In the genomic region with DNA sequence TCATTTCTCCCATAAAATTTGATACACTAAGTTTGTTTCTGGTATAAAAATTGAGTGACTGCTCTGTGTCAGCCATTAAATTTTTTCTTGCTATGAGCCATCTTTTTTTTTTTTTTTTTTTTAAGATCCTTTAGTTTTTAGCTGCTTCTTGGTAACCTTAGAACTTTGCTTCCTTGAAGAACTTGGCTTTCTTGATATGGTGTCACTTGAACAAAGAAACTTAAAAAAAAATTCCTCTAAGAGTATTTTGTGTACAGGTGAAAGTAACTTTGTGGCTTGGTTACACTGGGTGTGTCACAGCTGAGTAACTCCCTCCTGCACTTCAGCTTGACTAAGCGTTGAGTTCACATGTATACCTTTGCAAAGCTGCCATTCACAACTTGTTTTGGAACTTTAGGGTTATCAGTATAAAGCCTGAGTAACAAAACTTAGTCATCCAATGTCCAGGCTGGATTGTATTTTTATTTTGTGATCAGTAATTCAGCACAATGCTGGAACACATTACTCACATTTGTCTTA, we compare ENCODE assay signal across 1 cellular context.
TF ChIP-seq lines count a peak whose summit lies in the region.

No MANE protein-coding gene starts in this region.

TF ChIP-seq in K562, 482 proteins besides CTCF, POLR2A, EP300 and RAD21 (continued from another document and continues in another):
- TF ChIP-seq, protein P1, sequence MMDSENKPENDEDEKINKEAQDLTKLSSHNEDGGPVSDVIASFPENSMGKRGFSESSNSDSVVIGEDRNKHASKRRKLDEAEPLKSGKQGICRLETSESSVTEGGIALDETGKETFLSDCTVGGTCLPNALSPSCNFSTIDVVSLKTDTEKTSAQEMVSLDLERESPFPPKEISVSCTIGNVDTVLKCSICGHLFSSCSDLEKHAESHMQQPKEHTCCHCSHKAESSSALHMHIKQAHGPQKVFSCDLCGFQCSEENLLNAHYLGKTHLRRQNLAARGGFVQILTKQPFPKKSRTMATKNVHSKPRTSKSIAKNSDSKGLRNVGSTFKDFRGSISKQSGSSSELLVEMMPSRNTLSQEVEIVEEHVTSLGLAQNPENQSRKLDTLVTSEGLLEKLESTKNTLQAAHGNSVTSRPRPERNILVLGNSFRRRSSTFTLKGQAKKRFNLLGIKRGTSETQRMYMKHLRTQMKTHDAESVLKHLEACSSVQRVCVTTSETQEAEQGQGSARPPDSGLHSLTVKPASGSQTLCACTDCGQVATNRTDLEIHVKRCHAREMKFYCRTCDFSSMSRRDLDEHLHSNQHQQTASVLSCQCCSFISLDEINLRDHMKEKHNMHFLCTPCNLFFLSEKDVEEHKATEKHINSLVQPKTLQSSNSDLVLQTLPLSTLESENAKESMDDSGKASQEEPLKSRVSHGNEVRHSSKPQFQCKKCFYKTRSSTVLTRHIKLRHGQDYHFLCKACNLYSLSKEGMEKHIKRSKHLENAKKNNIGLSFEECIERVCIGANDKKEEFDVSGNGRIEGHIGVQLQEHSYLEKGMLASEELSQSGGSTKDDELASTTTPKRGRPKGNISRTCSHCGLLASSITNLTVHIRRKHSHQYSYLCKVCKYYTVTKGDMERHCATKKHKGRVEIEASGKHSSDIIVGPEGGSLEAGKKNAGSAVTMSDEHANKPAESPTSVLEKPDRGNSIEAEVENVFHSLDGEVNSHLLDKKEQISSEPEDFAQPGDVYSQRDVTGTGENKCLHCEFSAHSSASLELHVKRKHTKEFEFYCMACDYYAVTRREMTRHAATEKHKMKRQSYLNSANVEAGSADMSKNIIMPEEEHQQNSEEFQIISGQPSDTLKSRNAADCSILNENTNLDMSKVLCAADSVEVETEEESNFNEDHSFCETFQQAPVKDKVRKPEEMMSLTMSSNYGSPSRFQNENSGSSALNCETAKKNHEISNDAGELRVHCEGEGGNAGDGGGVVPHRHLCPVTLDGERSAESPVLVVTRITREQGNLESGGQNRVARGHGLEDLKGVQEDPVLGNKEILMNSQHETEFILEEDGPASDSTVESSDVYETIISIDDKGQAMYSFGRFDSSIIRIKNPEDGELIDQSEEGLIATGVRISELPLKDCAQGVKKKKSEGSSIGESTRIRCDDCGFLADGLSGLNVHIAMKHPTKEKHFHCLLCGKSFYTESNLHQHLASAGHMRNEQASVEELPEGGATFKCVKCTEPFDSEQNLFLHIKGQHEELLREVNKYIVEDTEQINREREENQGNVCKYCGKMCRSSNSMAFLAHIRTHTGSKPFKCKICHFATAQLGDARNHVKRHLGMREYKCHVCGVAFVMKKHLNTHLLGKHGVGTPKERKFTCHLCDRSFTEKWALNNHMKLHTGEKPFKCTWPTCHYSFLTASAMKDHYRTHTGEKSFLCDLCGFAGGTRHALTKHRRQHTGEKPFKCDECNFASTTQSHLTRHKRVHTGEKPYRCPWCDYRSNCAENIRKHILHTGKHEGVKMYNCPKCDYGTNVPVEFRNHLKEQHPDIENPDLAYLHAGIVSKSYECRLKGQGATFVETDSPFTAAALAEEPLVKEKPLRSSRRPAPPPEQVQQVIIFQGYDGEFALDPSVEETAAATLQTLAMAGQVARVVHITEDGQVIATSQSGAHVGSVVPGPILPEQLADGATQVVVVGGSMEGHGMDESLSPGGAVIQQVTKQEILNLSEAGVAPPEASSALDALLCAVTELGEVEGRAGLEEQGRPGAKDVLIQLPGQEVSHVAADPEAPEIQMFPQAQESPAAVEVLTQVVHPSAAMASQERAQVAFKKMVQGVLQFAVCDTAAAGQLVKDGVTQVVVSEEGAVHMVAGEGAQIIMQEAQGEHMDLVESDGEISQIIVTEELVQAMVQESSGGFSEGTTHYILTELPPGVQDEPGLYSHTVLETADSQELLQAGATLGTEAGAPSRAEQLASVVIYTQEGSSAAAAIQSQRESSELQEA (IDR thresholded peaks at IDR 0.05; ENCODE audit: low read depth): no peak
- TF ChIP-seq ZNF316 (IDR thresholded peaks at IDR 0.05) (no peak), ZNF347 (CRISPR knock-in tag; IDR thresholded peaks at IDR 0.05; ENCODE audit: low read depth) (no peak), DMBX1 (CRISPR knock-in tag; IDR thresholded peaks at IDR 0.05; ENCODE audit: borderline replicate concordance) (peak; percentile 78; the same call in 1 of the 2 replicates), FOXJ3 (CRISPR knock-in tag; IDR thresholded peaks at IDR 0.05) (no peak), ZNF175 (CRISPR knock-in tag; IDR thresholded peaks at IDR 0.05; ENCODE audit: low read depth) (0 out of 2 replicates have a peak, but pooled peaks have one; percentile 57), HEY1 (CRISPR knock-in tag; IDR thresholded peaks at IDR 0.05; ENCODE audit: borderline replicate concordance) (no peak), SMARCE1 (IDR thresholded peaks at IDR 0.05) (no peak), SAFB2 (IDR thresholded peaks at IDR 0.05; ENCODE audit: borderline replicate concordance, low read depth, low read length, severe bottlenecking) (no peak), ATF1 (CRISPR knock-in tag; IDR thresholded peaks at IDR 0.05) (no peak), ATF1 (tag; IDR thresholded peaks at IDR 0.05) (no peak), STAG1 (CRISPR knock-in tag; IDR thresholded peaks at IDR 0.05; ENCODE audit: borderline replicate concordance) (no peak), POLR2H (tag; IDR thresholded peaks at IDR 0.05; ENCODE audit: low read depth) (no peak), ZKSCAN8 (CRISPR knock-in tag; IDR thresholded peaks at IDR 0.05) (peak; percentile 79; the same call in 1 of the 2 replicates), CHD1 (IDR thresholded peaks at IDR 0.05; ENCODE audit: low read length) (no peak), ZFP30 (CRISPR knock-in tag; IDR thresholded peaks at IDR 0.05; ENCODE audit: borderline replicate concordance) (no peak), SIRT6 (IDR thresholded peaks at IDR 0.05; ENCODE audit: low read depth, low read length) (no peak), KLF1 (tag; IDR thresholded peaks at IDR 0.05) (no peak), SMAD1 (IDR thresholded peaks at IDR 0.05; ENCODE audit: low read depth, low read length, partially characterized antibody) (no peak), CXXC5 (CRISPR knock-in tag; IDR thresholded peaks at IDR 0.05) (peak; percentile 50), HDAC3 (IDR thresholded peaks at IDR 0.05; ENCODE audit: borderline replicate concordance, partially characterized antibody) (peak; percentile 15)
- TF ChIP-seq, protein P2, sequence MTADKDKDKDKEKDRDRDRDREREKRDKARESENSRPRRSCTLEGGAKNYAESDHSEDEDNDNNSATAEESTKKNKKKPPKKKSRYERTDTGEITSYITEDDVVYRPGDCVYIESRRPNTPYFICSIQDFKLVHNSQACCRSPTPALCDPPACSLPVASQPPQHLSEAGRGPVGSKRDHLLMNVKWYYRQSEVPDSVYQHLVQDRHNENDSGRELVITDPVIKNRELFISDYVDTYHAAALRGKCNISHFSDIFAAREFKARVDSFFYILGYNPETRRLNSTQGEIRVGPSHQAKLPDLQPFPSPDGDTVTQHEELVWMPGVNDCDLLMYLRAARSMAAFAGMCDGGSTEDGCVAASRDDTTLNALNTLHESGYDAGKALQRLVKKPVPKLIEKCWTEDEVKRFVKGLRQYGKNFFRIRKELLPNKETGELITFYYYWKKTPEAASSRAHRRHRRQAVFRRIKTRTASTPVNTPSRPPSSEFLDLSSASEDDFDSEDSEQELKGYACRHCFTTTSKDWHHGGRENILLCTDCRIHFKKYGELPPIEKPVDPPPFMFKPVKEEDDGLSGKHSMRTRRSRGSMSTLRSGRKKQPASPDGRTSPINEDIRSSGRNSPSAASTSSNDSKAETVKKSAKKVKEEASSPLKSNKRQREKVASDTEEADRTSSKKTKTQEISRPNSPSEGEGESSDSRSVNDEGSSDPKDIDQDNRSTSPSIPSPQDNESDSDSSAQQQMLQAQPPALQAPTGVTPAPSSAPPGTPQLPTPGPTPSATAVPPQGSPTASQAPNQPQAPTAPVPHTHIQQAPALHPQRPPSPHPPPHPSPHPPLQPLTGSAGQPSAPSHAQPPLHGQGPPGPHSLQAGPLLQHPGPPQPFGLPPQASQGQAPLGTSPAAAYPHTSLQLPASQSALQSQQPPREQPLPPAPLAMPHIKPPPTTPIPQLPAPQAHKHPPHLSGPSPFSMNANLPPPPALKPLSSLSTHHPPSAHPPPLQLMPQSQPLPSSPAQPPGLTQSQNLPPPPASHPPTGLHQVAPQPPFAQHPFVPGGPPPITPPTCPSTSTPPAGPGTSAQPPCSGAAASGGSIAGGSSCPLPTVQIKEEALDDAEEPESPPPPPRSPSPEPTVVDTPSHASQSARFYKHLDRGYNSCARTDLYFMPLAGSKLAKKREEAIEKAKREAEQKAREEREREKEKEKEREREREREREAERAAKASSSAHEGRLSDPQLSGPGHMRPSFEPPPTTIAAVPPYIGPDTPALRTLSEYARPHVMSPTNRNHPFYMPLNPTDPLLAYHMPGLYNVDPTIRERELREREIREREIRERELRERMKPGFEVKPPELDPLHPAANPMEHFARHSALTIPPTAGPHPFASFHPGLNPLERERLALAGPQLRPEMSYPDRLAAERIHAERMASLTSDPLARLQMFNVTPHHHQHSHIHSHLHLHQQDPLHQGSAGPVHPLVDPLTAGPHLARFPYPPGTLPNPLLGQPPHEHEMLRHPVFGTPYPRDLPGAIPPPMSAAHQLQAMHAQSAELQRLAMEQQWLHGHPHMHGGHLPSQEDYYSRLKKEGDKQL (CRISPR knock-in tag; IDR thresholded peaks at IDR 0.05; ENCODE audit: borderline replicate concordance): no peak
- TF ChIP-seq, protein P3, sequence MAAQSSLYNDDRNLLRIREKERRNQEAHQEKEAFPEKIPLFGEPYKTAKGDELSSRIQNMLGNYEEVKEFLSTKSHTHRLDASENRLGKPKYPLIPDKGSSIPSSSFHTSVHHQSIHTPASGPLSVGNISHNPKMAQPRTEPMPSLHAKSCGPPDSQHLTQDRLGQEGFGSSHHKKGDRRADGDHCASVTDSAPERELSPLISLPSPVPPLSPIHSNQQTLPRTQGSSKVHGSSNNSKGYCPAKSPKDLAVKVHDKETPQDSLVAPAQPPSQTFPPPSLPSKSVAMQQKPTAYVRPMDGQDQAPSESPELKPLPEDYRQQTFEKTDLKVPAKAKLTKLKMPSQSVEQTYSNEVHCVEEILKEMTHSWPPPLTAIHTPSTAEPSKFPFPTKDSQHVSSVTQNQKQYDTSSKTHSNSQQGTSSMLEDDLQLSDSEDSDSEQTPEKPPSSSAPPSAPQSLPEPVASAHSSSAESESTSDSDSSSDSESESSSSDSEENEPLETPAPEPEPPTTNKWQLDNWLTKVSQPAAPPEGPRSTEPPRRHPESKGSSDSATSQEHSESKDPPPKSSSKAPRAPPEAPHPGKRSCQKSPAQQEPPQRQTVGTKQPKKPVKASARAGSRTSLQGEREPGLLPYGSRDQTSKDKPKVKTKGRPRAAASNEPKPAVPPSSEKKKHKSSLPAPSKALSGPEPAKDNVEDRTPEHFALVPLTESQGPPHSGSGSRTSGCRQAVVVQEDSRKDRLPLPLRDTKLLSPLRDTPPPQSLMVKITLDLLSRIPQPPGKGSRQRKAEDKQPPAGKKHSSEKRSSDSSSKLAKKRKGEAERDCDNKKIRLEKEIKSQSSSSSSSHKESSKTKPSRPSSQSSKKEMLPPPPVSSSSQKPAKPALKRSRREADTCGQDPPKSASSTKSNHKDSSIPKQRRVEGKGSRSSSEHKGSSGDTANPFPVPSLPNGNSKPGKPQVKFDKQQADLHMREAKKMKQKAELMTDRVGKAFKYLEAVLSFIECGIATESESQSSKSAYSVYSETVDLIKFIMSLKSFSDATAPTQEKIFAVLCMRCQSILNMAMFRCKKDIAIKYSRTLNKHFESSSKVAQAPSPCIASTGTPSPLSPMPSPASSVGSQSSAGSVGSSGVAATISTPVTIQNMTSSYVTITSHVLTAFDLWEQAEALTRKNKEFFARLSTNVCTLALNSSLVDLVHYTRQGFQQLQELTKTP (IDR thresholded peaks at IDR 0.05; ENCODE audit: low read depth in 1 of 2, partially characterized antibody in 2 of 2): peak in 1 of 2 experiments; percentile 37
- TF ChIP-seq, protein P4, sequence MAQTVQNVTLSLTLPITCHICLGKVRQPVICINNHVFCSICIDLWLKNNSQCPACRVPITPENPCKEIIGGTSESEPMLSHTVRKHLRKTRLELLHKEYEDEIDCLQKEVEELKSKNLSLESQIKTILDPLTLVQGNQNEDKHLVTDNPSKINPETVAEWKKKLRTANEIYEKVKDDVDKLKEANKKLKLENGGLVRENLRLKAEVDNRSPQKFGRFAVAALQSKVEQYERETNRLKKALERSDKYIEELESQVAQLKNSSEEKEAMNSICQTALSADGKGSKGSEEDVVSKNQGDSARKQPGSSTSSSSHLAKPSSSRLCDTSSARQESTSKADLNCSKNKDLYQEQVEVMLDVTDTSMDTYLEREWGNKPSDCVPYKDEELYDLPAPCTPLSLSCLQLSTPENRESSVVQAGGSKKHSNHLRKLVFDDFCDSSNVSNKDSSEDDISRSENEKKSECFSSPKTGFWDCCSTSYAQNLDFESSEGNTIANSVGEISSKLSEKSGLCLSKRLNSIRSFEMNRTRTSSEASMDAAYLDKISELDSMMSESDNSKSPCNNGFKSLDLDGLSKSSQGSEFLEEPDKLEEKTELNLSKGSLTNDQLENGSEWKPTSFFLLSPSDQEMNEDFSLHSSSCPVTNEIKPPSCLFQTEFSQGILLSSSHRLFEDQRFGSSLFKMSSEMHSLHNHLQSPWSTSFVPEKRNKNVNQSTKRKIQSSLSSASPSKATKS (CRISPR knock-in tag; IDR thresholded peaks at IDR 0.05): no peak
- TF ChIP-seq, protein P5, sequence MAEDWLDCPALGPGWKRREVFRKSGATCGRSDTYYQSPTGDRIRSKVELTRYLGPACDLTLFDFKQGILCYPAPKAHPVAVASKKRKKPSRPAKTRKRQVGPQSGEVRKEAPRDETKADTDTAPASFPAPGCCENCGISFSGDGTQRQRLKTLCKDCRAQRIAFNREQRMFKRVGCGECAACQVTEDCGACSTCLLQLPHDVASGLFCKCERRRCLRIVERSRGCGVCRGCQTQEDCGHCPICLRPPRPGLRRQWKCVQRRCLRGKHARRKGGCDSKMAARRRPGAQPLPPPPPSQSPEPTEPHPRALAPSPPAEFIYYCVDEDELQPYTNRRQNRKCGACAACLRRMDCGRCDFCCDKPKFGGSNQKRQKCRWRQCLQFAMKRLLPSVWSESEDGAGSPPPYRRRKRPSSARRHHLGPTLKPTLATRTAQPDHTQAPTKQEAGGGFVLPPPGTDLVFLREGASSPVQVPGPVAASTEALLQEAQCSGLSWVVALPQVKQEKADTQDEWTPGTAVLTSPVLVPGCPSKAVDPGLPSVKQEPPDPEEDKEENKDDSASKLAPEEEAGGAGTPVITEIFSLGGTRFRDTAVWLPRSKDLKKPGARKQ (CRISPR knock-in tag; IDR thresholded peaks at IDR 0.05): no peak
- TF ChIP-seq, protein P6, sequence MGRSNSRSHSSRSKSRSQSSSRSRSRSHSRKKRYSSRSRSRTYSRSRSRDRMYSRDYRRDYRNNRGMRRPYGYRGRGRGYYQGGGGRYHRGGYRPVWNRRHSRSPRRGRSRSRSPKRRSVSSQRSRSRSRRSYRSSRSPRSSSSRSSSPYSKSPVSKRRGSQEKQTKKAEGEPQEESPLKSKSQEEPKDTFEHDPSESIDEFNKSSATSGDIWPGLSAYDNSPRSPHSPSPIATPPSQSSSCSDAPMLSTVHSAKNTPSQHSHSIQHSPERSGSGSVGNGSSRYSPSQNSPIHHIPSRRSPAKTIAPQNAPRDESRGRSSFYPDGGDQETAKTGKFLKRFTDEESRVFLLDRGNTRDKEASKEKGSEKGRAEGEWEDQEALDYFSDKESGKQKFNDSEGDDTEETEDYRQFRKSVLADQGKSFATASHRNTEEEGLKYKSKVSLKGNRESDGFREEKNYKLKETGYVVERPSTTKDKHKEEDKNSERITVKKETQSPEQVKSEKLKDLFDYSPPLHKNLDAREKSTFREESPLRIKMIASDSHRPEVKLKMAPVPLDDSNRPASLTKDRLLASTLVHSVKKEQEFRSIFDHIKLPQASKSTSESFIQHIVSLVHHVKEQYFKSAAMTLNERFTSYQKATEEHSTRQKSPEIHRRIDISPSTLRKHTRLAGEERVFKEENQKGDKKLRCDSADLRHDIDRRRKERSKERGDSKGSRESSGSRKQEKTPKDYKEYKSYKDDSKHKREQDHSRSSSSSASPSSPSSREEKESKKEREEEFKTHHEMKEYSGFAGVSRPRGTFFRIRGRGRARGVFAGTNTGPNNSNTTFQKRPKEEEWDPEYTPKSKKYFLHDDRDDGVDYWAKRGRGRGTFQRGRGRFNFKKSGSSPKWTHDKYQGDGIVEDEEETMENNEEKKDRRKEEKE (IDR thresholded peaks at IDR 0.05; ENCODE audit: borderline replicate concordance in 1 of 2, control insufficient read depth in 1 of 2, low read depth in 2 of 2, low read length in 1 of 2): no peak
